Comparison of ENCODE assay signal across 16 cellular contexts in the genomic region with DNA sequence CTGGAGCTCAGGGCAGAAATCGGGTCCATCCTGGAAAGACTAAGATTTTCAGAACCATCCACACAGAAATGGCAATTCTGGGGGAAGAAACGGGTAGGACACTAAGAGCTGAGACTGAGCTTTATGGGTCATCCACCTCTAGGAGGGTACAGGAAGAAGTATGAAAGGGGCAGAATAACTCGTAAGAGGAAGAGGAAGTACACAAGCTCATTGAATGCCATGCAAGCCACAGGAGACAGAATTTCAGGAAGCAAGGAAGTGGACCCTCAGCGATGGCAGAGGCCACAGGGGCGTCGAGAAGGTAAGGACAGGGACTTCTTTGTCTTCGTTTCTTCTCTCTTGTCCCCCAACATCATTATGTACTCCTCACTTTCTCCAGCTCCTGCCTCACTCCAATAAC.
DNase-seq lines count a peak whose midpoint lies in the region; ATAC-seq and TF ChIP-seq lines count a peak whose summit lies in the region.
"Had no signal": no experiment of that assay in that cellular context is flagged by ENCODE, and none has a peak within 500 bp of the region (broad histone marks: within the 10 kb centered on the region; RNA-seq: fewer than 3 reads in every experiment).

No MANE protein-coding gene starts in this region.

- H3K4me2 ChIP-seq in GM23338 = no peak overlapping the region
- H3K4me2 ChIP-seq: hepatocyte had no signal

- H3K4me1 Mint-ChIP-seq in CD4-positive, CD25-positive, alpha-beta regulatory T cell = peaks cover 31 to 76% (median 37%) of the 10 kb centered on the region in 4 donors
- peaks cover 24% of the 10 kb centered on the region for H3K4me1 Mint-ChIP-seq in GM23338
- H3K4me1 Mint-ChIP-seq in naive thymus-derived CD8-positive, alpha-beta T cell = peaks cover 38 to 92% (median 84%) of the 10 kb centered on the region in 4 donors

- TF ChIP-seq CTCF in GM23338 (conservative IDR thresholded peaks at IDR 0.05; ENCODE audit: low read depth in 2 of 2) (no peak), uterus (IDR thresholded peaks at IDR 0.05) (no peak)

- no peak overlapping the region for H3K27ac ChIP-seq in CD4-positive, CD25-positive, alpha-beta regulatory T cell (ENCODE audit: insufficient read depth, low read length, poor library complexity, severe bottlenecking)
- H3K27ac ChIP-seq in GM23338 (ENCODE audit: low read depth) (no peak overlapping the region), uterus (no peak overlapping the region)
- H3K27ac ChIP-seq: hepatocyte had no signal

- H3K4me1 ChIP-seq in CD4-positive, CD25-positive, alpha-beta regulatory T cell (ENCODE audit: control insufficient read depth, insufficient read depth, low read length, poor library complexity, severe bottlenecking) = peaks cover 8% of the 10 kb centered on the region
- H3K4me1 ChIP-seq in GM23338 (ENCODE audit: insufficient read depth) (peaks cover 14% of the 10 kb centered on the region), uterus (peaks cover 0 to under 1% of the 10 kb centered on the region in 2 donors)

- H2AFZ ChIP-seq in GM23338 = no peak overlapping the region
- H2AFZ ChIP-seq: hepatocyte had no signal

- no peaks in the 10 kb centered on the region for H3K9me3 ChIP-seq in CD4-positive, CD25-positive, alpha-beta regulatory T cell (ENCODE audit: control insufficient read depth in 2 of 2, low read length in 2 of 2)
- no peaks in the 10 kb centered on the region for H3K9me3 ChIP-seq in uterus
- H3K9me3 ChIP-seq: Caco-2 had no signal

- H3K27ac Mint-ChIP-seq in CD4-positive, CD25-positive, alpha-beta regulatory T cell = peak overlapping the region in 2 of 3 donors; percentile 47 to 86
- H3K27ac Mint-ChIP-seq in GM23338 = peak overlapping the region; percentile 42; the same call in 1 of the 2 replicates
- H3K27ac Mint-ChIP-seq in naive thymus-derived CD8-positive, alpha-beta T cell = peak overlapping the region; percentile 16 to 87 (median 58)
- H3K27ac Mint-ChIP-seq: T-helper 1 cell treated with Interleukin-12 subunit alpha and Interleukin-12 subunit beta and Interleukin-4 antibody, amounts not matched to agents 30 μg/mL and 1 μg/mL, for 36 hours had no signal

- H3K79me2 ChIP-seq in GM23338 (replicated peaks; ENCODE audit: insufficient read depth) = no peaks in the 10 kb centered on the region

- H3K27me3 Mint-ChIP-seq in CD4-positive, CD25-positive, alpha-beta regulatory T cell = no peaks in the 10 kb centered on the region
- peaks cover 7% of the 10 kb centered on the region for H3K27me3 Mint-ChIP-seq in GM23338 (ENCODE audit: insufficient read depth, low read depth, poor library complexity)
- H3K27me3 Mint-ChIP-seq in naive thymus-derived CD8-positive, alpha-beta T cell = no peaks in the 10 kb centered on the region

- intact Hi-C loops in uterus (cut with DNase I; ENCODE audit: low total_unique reads) = no loop called here

- H3K9me2 ChIP-seq in GM23338 (ENCODE audit: insufficient read depth) = peaks cover 7% of the 10 kb centered on the region; the same call in 1 of the 2 replicates

- no peak overlapping the region for H3K4me3 ChIP-seq in CD4-positive, CD25-positive, alpha-beta regulatory T cell (ENCODE audit: low read depth, low read length)
- H3K4me3 ChIP-seq in GM23338 (no peak overlapping the region), uterus (no peak overlapping the region)
- H3K4me3 ChIP-seq: hepatocyte had no signal

- H3K9me3 Mint-ChIP-seq in CD4-positive, CD25-positive, alpha-beta regulatory T cell = no peaks in the 10 kb centered on the region
- H3K9me3 Mint-ChIP-seq in GM23338 = no peaks in the 10 kb centered on the region
- peaks cover 0 to 2% (median 0%) of the 10 kb centered on the region in 9 donors for H3K9me3 Mint-ChIP-seq in naive thymus-derived CD8-positive, alpha-beta T cell
- H3K9me3 Mint-ChIP-seq: T-helper 1 cell treated with Interleukin-12 subunit alpha and Interleukin-12 subunit beta and Interleukin-4 antibody, amounts not matched to agents 30 μg/mL and 1 μg/mL, for 36 hours had no signal

- no peaks in the 10 kb centered on the region for H3F3A ChIP-seq in GM23338 (replicated peaks; ENCODE audit: low read depth)

- ATAC-seq in CD4-positive, CD25-positive, alpha-beta regulatory T cell (ENCODE audit: low read depth in 2 of 2) = no peak
- no peak for ATAC-seq in GM23338
- ATAC-seq in naive thymus-derived CD8-positive, alpha-beta T cell = no peak

- POLR2A ChIA-PET in naive thymus-derived CD8-positive, alpha-beta T cell (lab: Charles Lee) = interaction anchor here (1.1 to 1.2 kb wide), 2 partner anchors 81 to 170 kb away, joined by 3 to 4 read pairs; partner anchors contain the start of gene MAML2

- H3K36me3 ChIP-seq in CD4-positive, CD25-positive, alpha-beta regulatory T cell (ENCODE audit: control insufficient read depth, insufficient read depth, low read length) = peaks cover 5% of the 10 kb centered on the region
- H3K36me3 ChIP-seq in GM23338 (ENCODE audit: insufficient read depth) (no peaks in the 10 kb centered on the region; the same call in 1 of the 2 replicates), uterus (no peaks in the 10 kb centered on the region)

- no peaks in the 10 kb centered on the region for H3K27me3 ChIP-seq in CD4-positive, CD25-positive, alpha-beta regulatory T cell (ENCODE audit: control insufficient read depth, insufficient read depth, low read length)
- H3K27me3 ChIP-seq in GM23338 (ENCODE audit: insufficient read depth) = no peaks in the 10 kb centered on the region
- no peaks in the 10 kb centered on the region for H3K27me3 ChIP-seq in uterus
- H3K27me3 ChIP-seq: hepatocyte had no signal

- DNase-seq in CD4-positive, CD25-positive, alpha-beta regulatory T cell = no peak
- DNase-seq in GM23338 (ENCODE audit: low spot score) (no peak), UCSD-AML1 (lab: John Stamatoyannopoulos, UW; ENCODE audit: unreplicated experiment) (peak; percentile 22), SW 1271 (lab: John Stamatoyannopoulos, UW) (no peak), NCI-H1436 treated with DMSO at 0.1 percent for 48 hours (lab: John Stamatoyannopoulos, UW) (no peak), HUDEP-2 (lab: John Stamatoyannopoulos, UW; ENCODE audit: unreplicated experiment in 76 of 76) (no peak), uterus (no peak)
- DNase-seq in naive thymus-derived CD8-positive, alpha-beta T cell = no peak
- DNase-seq: activated gamma-delta T cell, Caco-2, kidney glomerular epithelial cell, NCI-H2029 treated with DMSO at 0.1 percent for 48 hours, NCI-H69, posterior cingulate gyrus had no signal

- TF ChIP-seq POLR2A in uterus (IDR thresholded peaks at IDR 0.05) = no peak

- peaks cover 45% of the 10 kb centered on the region for H3K36me3 Mint-ChIP-seq in CD4-positive, CD25-positive, alpha-beta regulatory T cell
- H3K36me3 Mint-ChIP-seq in GM23338 (ENCODE audit: low read depth) = no peaks in the 10 kb centered on the region
- H3K36me3 Mint-ChIP-seq in naive thymus-derived CD8-positive, alpha-beta T cell = peaks cover 9 to 54% (median 38%) of the 10 kb centered on the region in 3 donors

- no peaks in the 10 kb centered on the region for H4K20me1 ChIP-seq in GM23338 (replicated peaks; ENCODE audit: insufficient read depth)

- H3K4me3 Mint-ChIP-seq in CD4-positive, CD25-positive, alpha-beta regulatory T cell = peak overlapping the region in 1 of 4 donors; percentile 38
- H3K4me3 Mint-ChIP-seq in GM23338 = no peak overlapping the region
- peak overlapping the region in 6 of 10 donors; percentile 2 to 60 (median 47) for H3K4me3 Mint-ChIP-seq in naive thymus-derived CD8-positive, alpha-beta T cell
- H3K4me3 Mint-ChIP-seq: T-helper 1 cell treated with Interleukin-12 subunit alpha and Interleukin-12 subunit beta and Interleukin-4 antibody, amounts not matched to agents 30 μg/mL and 1 μg/mL, for 36 hours had no signal

TF ChIP-seq in GM23338, 12 proteins besides CTCF, POLR2A, EP300 and RAD21 (continues in another document):
- TF ChIP-seq NANOG (IDR thresholded peaks at IDR 0.05; ENCODE audit: borderline replicate concordance) (no peak), JUNB (IDR thresholded peaks at IDR 0.05; ENCODE audit: unreplicated experiment) (no peak)
